Comparison of ENCODE assay signal across 1 cellular context in genomic region chr2:25951071-25951547, GRCh38.
TF ChIP-seq lines count a peak whose summit lies in the region.

No MANE protein-coding gene starts in this region.

TF ChIP-seq in HepG2, 621 proteins besides CTCF, POLR2A, EP300 and RAD21 (continued from another document and continues in another):
- TF ChIP-seq ZNF512B (CRISPR knock-in tag; IDR thresholded peaks at IDR 0.05; ENCODE audit: borderline replicate concordance) = no peak
- TF ChIP-seq GLI4 (CRISPR knock-in tag; IDR thresholded peaks at IDR 0.05; ENCODE audit: borderline replicate concordance) = no peak
- TF ChIP-seq SMAD1 (CRISPR knock-in tag; IDR thresholded peaks at IDR 0.05; ENCODE audit: borderline replicate concordance, low read depth) = 0 out of 2 replicates have a peak, but pooled peaks have one; percentile 19
- peak; percentile 35; the same call in 1 of the 2 replicates for TF ChIP-seq ZMYM4 (CRISPR knock-in tag; IDR thresholded peaks at IDR 0.05)
- no peak for TF ChIP-seq RBAK (CRISPR knock-in tag; IDR thresholded peaks at IDR 0.05)
- peak in 1 of 2 experiments; percentile 66; a peak in 1 of 4 replicates for TF ChIP-seq KLF16 (CRISPR knock-in tag; IDR thresholded peaks at IDR 0.05)
- TF ChIP-seq TFE3 (CRISPR knock-in tag; IDR thresholded peaks at IDR 0.05) = 0 out of 2 replicates have a peak, but pooled peaks have one; percentile 36
- TF ChIP-seq SPEN (CRISPR knock-in tag; IDR thresholded peaks at IDR 0.05; ENCODE audit: low read depth) = peak; percentile 72; the same call in 1 of the 2 replicates
- TF ChIP-seq PITX1 (CRISPR knock-in tag; IDR thresholded peaks at IDR 0.05) = peak; percentile 47; the same call in 1 of the 2 replicates
- peak; percentile 67 for TF ChIP-seq ARID5B (CRISPR knock-in tag; IDR thresholded peaks at IDR 0.05)
- peak; percentile 84; the same call in 1 of the 2 replicates for TF ChIP-seq YEATS2 (CRISPR knock-in tag; IDR thresholded peaks at IDR 0.05; ENCODE audit: borderline replicate concordance)
- no peak for TF ChIP-seq ZNF350 (CRISPR knock-in tag; IDR thresholded peaks at IDR 0.05; ENCODE audit: borderline replicate concordance, low read depth)
- 0 out of 2 replicates have a peak, but pooled peaks have one; percentile 32 for TF ChIP-seq AHR (CRISPR knock-in tag; IDR thresholded peaks at IDR 0.05)
- TF ChIP-seq, protein P1, sequence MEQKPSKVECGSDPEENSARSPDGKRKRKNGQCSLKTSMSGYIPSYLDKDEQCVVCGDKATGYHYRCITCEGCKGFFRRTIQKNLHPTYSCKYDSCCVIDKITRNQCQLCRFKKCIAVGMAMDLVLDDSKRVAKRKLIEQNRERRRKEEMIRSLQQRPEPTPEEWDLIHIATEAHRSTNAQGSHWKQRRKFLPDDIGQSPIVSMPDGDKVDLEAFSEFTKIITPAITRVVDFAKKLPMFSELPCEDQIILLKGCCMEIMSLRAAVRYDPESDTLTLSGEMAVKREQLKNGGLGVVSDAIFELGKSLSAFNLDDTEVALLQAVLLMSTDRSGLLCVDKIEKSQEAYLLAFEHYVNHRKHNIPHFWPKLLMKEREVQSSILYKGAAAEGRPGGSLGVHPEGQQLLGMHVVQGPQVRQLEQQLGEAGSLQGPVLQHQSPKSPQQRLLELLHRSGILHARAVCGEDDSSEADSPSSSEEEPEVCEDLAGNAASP (CRISPR knock-in tag; IDR thresholded peaks at IDR 0.05; ENCODE audit: borderline replicate concordance) = peak; percentile 69; the same call in 1 of the 2 replicates
- TF ChIP-seq ZBTB21 (CRISPR knock-in tag; IDR thresholded peaks at IDR 0.05) = 0 out of 2 replicates have a peak, but pooled peaks have one; percentile 26
- no peak for TF ChIP-seq HES4 (CRISPR knock-in tag; IDR thresholded peaks at IDR 0.05; ENCODE audit: borderline replicate concordance)
- TF ChIP-seq HDAC2 (CRISPR knock-in tag; IDR thresholded peaks at IDR 0.05) = peak; percentile 54; the same call in 1 of the 2 replicates
- TF ChIP-seq, protein P2, sequence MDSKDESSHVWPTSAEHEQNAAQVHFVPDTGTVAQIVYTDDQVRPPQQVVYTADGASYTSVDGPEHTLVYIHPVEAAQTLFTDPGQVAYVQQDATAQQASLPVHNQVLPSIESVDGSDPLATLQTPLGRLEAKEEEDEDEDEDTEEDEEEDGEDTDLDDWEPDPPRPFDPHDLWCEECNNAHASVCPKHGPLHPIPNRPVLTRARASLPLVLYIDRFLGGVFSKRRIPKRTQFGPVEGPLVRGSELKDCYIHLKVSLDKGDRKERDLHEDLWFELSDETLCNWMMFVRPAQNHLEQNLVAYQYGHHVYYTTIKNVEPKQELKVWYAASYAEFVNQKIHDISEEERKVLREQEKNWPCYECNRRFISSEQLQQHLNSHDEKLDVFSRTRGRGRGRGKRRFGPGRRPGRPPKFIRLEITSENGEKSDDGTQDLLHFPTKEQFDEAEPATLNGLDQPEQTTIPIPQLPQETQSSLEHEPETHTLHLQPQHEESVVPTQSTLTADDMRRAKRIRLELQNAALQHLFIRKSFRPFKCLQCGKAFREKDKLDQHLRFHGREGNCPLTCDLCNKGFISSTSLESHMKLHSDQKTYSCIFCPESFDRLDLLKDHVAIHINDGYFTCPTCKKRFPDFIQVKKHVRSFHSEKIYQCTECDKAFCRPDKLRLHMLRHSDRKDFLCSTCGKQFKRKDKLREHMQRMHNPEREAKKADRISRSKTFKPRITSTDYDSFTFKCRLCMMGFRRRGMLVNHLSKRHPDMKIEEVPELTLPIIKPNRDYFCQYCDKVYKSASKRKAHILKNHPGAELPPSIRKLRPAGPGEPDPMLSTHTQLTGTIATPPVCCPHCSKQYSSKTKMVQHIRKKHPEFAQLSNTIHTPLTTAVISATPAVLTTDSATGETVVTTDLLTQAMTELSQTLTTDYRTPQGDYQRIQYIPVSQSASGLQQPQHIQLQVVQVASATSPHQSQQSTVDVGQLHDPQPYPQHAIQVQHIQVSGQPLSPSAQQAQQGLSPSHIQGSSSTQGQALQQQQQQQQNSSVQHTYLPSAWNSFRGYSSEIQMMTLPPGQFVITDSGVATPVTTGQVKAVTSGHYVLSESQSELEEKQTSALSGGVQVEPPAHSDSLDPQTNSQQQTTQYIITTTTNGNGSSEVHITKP (CRISPR knock-in tag; IDR thresholded peaks at IDR 0.05; ENCODE audit: low read depth) = peak; percentile 51
- TF ChIP-seq THAP11 (CRISPR knock-in tag; IDR thresholded peaks at IDR 0.05) = peak; percentile 83
- TF ChIP-seq SMAD3 (CRISPR knock-in tag; IDR thresholded peaks at IDR 0.05) = peak; percentile 82
- peak; percentile 77; the same call in 1 of the 2 replicates for TF ChIP-seq CBX5 (CRISPR knock-in tag; IDR thresholded peaks at IDR 0.05; ENCODE audit: borderline replicate concordance)
- TF ChIP-seq ZNF644 (CRISPR knock-in tag; IDR thresholded peaks at IDR 0.05; ENCODE audit: low read depth) = 0 out of 2 replicates have a peak, but pooled peaks have one; percentile 29
- TF ChIP-seq NFKB2 (CRISPR knock-in tag; IDR thresholded peaks at IDR 0.05; ENCODE audit: borderline replicate concordance) = peak; percentile 62; the same call in 1 of the 2 replicates
- TF ChIP-seq ZNF768 (CRISPR knock-in tag; IDR thresholded peaks at IDR 0.05) = 0 out of 2 replicates have a peak, but pooled peaks have one; percentile 16
- peak; percentile 69; the same call in 1 of the 2 replicates for TF ChIP-seq MXD4 (CRISPR knock-in tag; IDR thresholded peaks at IDR 0.05)
- no peak for TF ChIP-seq ETV6 (CRISPR knock-in tag; conservative IDR thresholded peaks at IDR 0.05)
- peak; percentile 65; the same call in 1 of the 2 replicates for TF ChIP-seq HBP1 (CRISPR knock-in tag; IDR thresholded peaks at IDR 0.05; ENCODE audit: low read depth)
- TF ChIP-seq CBFB (CRISPR knock-in tag; IDR thresholded peaks at IDR 0.05) = peak; percentile 71
- TF ChIP-seq HMGXB4 (CRISPR knock-in tag; IDR thresholded peaks at IDR 0.05; ENCODE audit: borderline replicate concordance in 1 of 2, low read depth in 1 of 2) = peak; percentile 52 to 85; a peak in 3 of 4 replicates
- TF ChIP-seq, protein P3, sequence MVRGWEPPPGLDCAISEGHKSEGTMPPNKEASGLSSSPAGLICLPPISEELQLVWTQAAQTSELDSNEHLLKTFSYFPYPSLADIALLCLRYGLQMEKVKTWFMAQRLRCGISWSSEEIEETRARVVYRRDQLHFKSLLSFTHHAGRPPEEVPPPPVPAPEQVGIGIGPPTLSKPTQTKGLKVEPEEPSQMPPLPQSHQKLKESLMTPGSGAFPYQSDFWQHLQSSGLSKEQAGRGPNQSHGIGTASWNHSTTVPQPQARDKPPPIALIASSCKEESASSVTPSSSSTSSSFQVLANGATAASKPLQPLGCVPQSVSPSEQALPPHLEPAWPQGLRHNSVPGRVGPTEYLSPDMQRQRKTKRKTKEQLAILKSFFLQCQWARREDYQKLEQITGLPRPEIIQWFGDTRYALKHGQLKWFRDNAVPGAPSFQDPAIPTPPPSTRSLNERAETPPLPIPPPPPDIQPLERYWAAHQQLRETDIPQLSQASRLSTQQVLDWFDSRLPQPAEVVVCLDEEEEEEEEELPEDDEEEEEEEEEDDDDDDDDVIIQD (CRISPR knock-in tag; IDR thresholded peaks at IDR 0.05; ENCODE audit: low read depth) = peak; percentile 82
- TF ChIP-seq POGZ (CRISPR knock-in tag; IDR thresholded peaks at IDR 0.05) = 0 out of 2 replicates have a peak, but pooled peaks have one; percentile 46
- no peak for TF ChIP-seq NFATC3 (CRISPR knock-in tag; IDR thresholded peaks at IDR 0.05)
- peak; percentile 64 for TF ChIP-seq NFYB (CRISPR knock-in tag; IDR thresholded peaks at IDR 0.05)
- TF ChIP-seq ZNF616 (CRISPR knock-in tag; IDR thresholded peaks at IDR 0.05; ENCODE audit: low read depth) = no peak
- TF ChIP-seq ZNF10 (CRISPR knock-in tag; IDR thresholded peaks at IDR 0.05; ENCODE audit: borderline replicate concordance, low read depth) = no peak
- TF ChIP-seq SP5 (CRISPR knock-in tag; IDR thresholded peaks at IDR 0.05; ENCODE audit: borderline replicate concordance, low read depth) = peak; percentile 33; the same call in 1 of the 2 replicates
- TF ChIP-seq ZSCAN12 (CRISPR knock-in tag; IDR thresholded peaks at IDR 0.05) = no peak
- TF ChIP-seq ZMAT3 (CRISPR knock-in tag; conservative IDR thresholded peaks at IDR 0.05) = peak; percentile 47; the same call in 1 of the 2 replicates
- TF ChIP-seq MYNN (CRISPR knock-in tag; IDR thresholded peaks at IDR 0.05; ENCODE audit: low read depth) = 0 out of 2 replicates have a peak, but pooled peaks have one; percentile 71
- peak; percentile 81 for TF ChIP-seq ZNF605 (CRISPR knock-in tag; IDR thresholded peaks at IDR 0.05)
- TF ChIP-seq ZNF143 (CRISPR knock-in tag; IDR thresholded peaks at IDR 0.05) = peak; percentile 37; the same call in 1 of the 2 replicates
- peak; percentile 28; the same call in 1 of the 2 replicates for TF ChIP-seq MED1 (CRISPR knock-in tag; IDR thresholded peaks at IDR 0.05)
- TF ChIP-seq SOX13 (IDR thresholded peaks at IDR 0.05) = no peak
- peak in 1 of 2 experiments; percentile 45; a peak in 1 of 4 replicates for TF ChIP-seq SOX13 (CRISPR knock-in tag; conservative IDR thresholded peaks at IDR 0.05 in 1 of 2, IDR thresholded peaks at IDR 0.05 in 1 of 2)
- no peak for TF ChIP-seq ZNF329 (CRISPR knock-in tag; IDR thresholded peaks at IDR 0.05; ENCODE audit: low read depth)
